Comparison of ENCODE assay signal across 1 cellular context in genomic region chr4:145279122-145279960, GRCh38.
TF ChIP-seq lines count a peak whose summit lies in the region.

No MANE protein-coding gene starts in this region.

TF ChIP-seq in HEK293, 187 proteins besides CTCF, POLR2A, EP300 and RAD21 (continued from another document and continues in another):
- peak; percentile 66 for TF ChIP-seq INSM2 (tag by site-specific recombination; IDR thresholded peaks at IDR 0.05)
- no peak for TF ChIP-seq ZNF654 (tag by site-specific recombination; IDR thresholded peaks at IDR 0.05; ENCODE audit: low read depth)
- no peak for TF ChIP-seq ZNF548 (tag by site-specific recombination; IDR thresholded peaks at IDR 0.05)
- no peak for TF ChIP-seq ZNF645 (tag by site-specific recombination; IDR thresholded peaks at IDR 0.05)
- TF ChIP-seq BCL11B (tag by site-specific recombination; IDR thresholded peaks at IDR 0.05; ENCODE audit: low read depth) = no peak
- no peak for TF ChIP-seq ZNF549 (tag by site-specific recombination; IDR thresholded peaks at IDR 0.05)
- no peak for TF ChIP-seq KLF16 (tag by site-specific recombination; IDR thresholded peaks at IDR 0.05)
- no peak for TF ChIP-seq ZNF768 (tag by site-specific recombination; IDR thresholded peaks at IDR 0.05)
- TF ChIP-seq ZNF558 (tag by site-specific recombination; IDR thresholded peaks at IDR 0.05) = no peak
- TF ChIP-seq ZNF23 (tag by site-specific recombination; IDR thresholded peaks at IDR 0.05; ENCODE audit: borderline replicate concordance) = no peak
- no peak for TF ChIP-seq ZNF555 (tag by site-specific recombination; conservative IDR thresholded peaks at IDR 0.05)
- TF ChIP-seq KLF7 (tag by site-specific recombination; IDR thresholded peaks at IDR 0.05; ENCODE audit: borderline replicate concordance) = no peak
- no peak for TF ChIP-seq ZNF423 (tag by site-specific recombination; IDR thresholded peaks at IDR 0.05)
- TF ChIP-seq ZFHX2 (tag by site-specific recombination; conservative IDR thresholded peaks at IDR 0.05) = no peak
- TF ChIP-seq ZNF174 (tag by site-specific recombination; IDR thresholded peaks at IDR 0.05) = no peak
- TF ChIP-seq PRDM10 (tag by site-specific recombination; IDR thresholded peaks at IDR 0.05) = 0 out of 2 replicates have a peak, but pooled peaks have one; percentile 28
- TF ChIP-seq ZNF623 (tag by site-specific recombination; IDR thresholded peaks at IDR 0.05) = no peak
- no peak for TF ChIP-seq ZBTB44 (tag by site-specific recombination; IDR thresholded peaks at IDR 0.05)
- 0 out of 2 replicates have a peak, but pooled peaks have one; percentile 65 for TF ChIP-seq ZNF24 (tag by site-specific recombination; IDR thresholded peaks at IDR 0.05)
- TF ChIP-seq ZNF585B (tag by site-specific recombination; IDR thresholded peaks at IDR 0.05) = no peak
- TF ChIP-seq ZNF660 (tag by site-specific recombination; IDR thresholded peaks at IDR 0.05) = peak; percentile 93
- no peak for TF ChIP-seq HOXD13 (CRISPR knock-in tag; IDR thresholded peaks at IDR 0.05; ENCODE audit: borderline replicate concordance)
- TF ChIP-seq ZNF624 (tag by site-specific recombination; IDR thresholded peaks at IDR 0.05) = no peak
- no peak for TF ChIP-seq SCRT1 (tag by site-specific recombination; IDR thresholded peaks at IDR 0.05; ENCODE audit: borderline replicate concordance)
- no peak for TF ChIP-seq ZNF26 (tag by site-specific recombination; IDR thresholded peaks at IDR 0.05)
- TF ChIP-seq ZNF416 (tag by site-specific recombination; IDR thresholded peaks at IDR 0.05) = no peak
- no peak for TF ChIP-seq ZNF670 (tag by site-specific recombination; IDR thresholded peaks at IDR 0.05; ENCODE audit: low read depth)
- TF ChIP-seq ZNF777 (tag by site-specific recombination; IDR thresholded peaks at IDR 0.05; ENCODE audit: borderline replicate concordance) = no peak
- TF ChIP-seq ZBTB20 (tag by site-specific recombination; IDR thresholded peaks at IDR 0.05) = no peak
- TF ChIP-seq ZBTB8A (tag by site-specific recombination; IDR thresholded peaks at IDR 0.05) = no peak
- no peak for TF ChIP-seq ZSCAN4 (tag by site-specific recombination; IDR thresholded peaks at IDR 0.05)
- no peak for TF ChIP-seq KLF17 (tag by site-specific recombination; IDR thresholded peaks at IDR 0.05)
- TF ChIP-seq ZNF629 (tag by site-specific recombination; IDR thresholded peaks at IDR 0.05) = peak; percentile 85
- no peak for TF ChIP-seq ZIC2 (tag by site-specific recombination; IDR thresholded peaks at IDR 0.05)
- no peak for TF ChIP-seq ZNF837 (tag by site-specific recombination; IDR thresholded peaks at IDR 0.05)
- TF ChIP-seq, protein P1, sequence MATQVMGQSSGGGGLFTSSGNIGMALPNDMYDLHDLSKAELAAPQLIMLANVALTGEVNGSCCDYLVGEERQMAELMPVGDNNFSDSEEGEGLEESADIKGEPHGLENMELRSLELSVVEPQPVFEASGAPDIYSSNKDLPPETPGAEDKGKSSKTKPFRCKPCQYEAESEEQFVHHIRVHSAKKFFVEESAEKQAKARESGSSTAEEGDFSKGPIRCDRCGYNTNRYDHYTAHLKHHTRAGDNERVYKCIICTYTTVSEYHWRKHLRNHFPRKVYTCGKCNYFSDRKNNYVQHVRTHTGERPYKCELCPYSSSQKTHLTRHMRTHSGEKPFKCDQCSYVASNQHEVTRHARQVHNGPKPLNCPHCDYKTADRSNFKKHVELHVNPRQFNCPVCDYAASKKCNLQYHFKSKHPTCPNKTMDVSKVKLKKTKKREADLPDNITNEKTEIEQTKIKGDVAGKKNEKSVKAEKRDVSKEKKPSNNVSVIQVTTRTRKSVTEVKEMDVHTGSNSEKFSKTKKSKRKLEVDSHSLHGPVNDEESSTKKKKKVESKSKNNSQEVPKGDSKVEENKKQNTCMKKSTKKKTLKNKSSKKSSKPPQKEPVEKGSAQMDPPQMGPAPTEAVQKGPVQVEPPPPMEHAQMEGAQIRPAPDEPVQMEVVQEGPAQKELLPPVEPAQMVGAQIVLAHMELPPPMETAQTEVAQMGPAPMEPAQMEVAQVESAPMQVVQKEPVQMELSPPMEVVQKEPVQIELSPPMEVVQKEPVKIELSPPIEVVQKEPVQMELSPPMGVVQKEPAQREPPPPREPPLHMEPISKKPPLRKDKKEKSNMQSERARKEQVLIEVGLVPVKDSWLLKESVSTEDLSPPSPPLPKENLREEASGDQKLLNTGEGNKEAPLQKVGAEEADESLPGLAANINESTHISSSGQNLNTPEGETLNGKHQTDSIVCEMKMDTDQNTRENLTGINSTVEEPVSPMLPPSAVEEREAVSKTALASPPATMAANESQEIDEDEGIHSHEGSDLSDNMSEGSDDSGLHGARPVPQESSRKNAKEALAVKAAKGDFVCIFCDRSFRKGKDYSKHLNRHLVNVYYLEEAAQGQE (tag by site-specific recombination; IDR thresholded peaks at IDR 0.05) = no peak
- TF ChIP-seq, protein P2, sequence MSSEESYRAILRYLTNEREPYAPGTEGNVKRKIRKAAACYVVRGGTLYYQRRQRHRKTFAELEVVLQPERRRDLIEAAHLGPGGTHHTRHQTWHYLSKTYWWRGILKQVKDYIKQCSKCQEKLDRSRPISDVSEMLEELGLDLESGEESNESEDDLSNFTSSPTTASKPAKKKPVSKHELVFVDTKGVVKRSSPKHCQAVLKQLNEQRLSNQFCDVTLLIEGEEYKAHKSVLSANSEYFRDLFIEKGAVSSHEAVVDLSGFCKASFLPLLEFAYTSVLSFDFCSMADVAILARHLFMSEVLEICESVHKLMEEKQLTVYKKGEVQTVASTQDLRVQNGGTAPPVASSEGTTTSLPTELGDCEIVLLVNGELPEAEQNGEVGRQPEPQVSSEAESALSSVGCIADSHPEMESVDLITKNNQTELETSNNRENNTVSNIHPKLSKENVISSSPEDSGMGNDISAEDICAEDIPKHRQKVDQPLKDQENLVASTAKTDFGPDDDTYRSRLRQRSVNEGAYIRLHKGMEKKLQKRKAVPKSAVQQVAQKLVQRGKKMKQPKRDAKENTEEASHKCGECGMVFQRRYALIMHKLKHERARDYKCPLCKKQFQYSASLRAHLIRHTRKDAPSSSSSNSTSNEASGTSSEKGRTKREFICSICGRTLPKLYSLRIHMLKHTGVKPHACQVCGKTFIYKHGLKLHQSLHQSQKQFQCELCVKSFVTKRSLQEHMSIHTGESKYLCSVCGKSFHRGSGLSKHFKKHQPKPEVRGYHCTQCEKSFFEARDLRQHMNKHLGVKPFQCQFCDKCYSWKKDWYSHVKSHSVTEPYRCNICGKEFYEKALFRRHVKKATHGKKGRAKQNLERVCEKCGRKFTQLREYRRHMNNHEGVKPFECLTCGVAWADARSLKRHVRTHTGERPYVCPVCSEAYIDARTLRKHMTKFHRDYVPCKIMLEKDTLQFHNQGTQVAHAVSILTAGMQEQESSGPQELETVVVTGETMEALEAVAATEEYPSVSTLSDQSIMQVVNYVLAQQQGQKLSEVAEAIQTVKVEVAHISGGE (tag by site-specific recombination; conservative IDR thresholded peaks at IDR 0.05; ENCODE audit: low read depth) = no peak
- no peak for TF ChIP-seq ZNF449 (tag by site-specific recombination; IDR thresholded peaks at IDR 0.05)
- no peak for TF ChIP-seq REPIN1 (tag by site-specific recombination; IDR thresholded peaks at IDR 0.05; ENCODE audit: low read depth)
- no peak for TF ChIP-seq ZBTB48 (tag by site-specific recombination; IDR thresholded peaks at IDR 0.05)
- TF ChIP-seq ZNF202 (tag by site-specific recombination; IDR thresholded peaks at IDR 0.05; ENCODE audit: borderline replicate concordance) = no peak
- TF ChIP-seq ZNF785 (tag by site-specific recombination; IDR thresholded peaks at IDR 0.05) = no peak
- no peak for TF ChIP-seq ZNF394 (tag by site-specific recombination; IDR thresholded peaks at IDR 0.05; ENCODE audit: borderline replicate concordance)
